Comparison of ENCODE assay signal across 24 cellular contexts in the genomic region with DNA sequence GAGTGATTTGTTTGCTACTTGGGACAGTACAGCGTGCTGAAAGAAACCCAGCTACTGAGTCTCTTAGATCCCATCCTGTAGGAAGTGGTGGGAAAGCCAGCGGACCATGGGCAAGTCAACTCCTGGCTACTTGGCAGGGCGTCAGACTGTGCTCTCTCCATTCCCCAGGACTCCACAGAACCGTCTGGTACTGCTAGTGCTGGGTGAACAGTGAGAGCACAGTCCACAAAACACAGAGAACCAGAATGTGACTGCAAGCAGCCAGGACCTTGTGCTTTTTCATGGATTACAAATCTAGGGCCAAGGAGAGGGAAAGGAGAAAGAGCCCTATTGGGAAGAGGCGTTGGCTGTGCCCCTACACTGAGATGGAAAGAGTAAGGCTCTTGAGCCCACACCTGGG. TPM values are rescaled to one million over a fixed set of nuclear protein-coding genes. Genes with fewer than 3 reads are reported as not detected.
DNase-seq lines count a peak whose midpoint lies in the region; ATAC-seq, FAIRE-seq and TF ChIP-seq lines count a peak whose summit lies in the region.
"Had no signal": no experiment of that assay in that cellular context is flagged by ENCODE, and none has a peak within 500 bp of the region (broad histone marks: within the 10 kb centered on the region; RNA-seq: fewer than 3 reads in every experiment).

No MANE protein-coding gene starts in this region.

- in situ Hi-C loops in HepG2 (cut with HindIII; ENCODE audit: extremely low pct_ligation_motif_present, low pct_unique_long_range_greater_than_20kb), result no loop called here

- CTCF ChIA-PET in HepG2 (lab: Yijun Ruan, JAX; ENCODE audit: low intra/inter-chr PET ratio, low total read pairs), result no interaction called here

- H3K9me3 ChIP-seq in DND-41 (ENCODE audit: insufficient read depth, low read length, severe bottlenecking), result no peaks in the 10 kb centered on the region
- H3K9me3 ChIP-seq in T-helper 17 cell (ENCODE audit: control insufficient read depth, low read length, poor library complexity, severe bottlenecking), result no peaks in the 10 kb centered on the region
- no peaks in the 10 kb centered on the region for H3K9me3 ChIP-seq in HepG2 (ENCODE audit: low read length)
- H3K9me3 ChIP-seq in left lung, result no peaks in the 10 kb centered on the region
- H3K9me3 ChIP-seq: spleen, uterus had no signal

- ATAC-seq in DND-41 (ENCODE audit: insufficient read depth, low read depth) (0 out of 3 replicates have a peak, but pooled peaks have one; percentile 13), T-helper 17 cell (no peak), HepG2 (peak; percentile 42), GM18861 (IDR thresholded peaks at IDR 0.05; ENCODE audit: unreplicated experiment) (no peak), left lung (no peak)
- ATAC-seq in stimulated activated memory B cell treated with anti-CD40 and anti-IgM and Interleukin-4, amounts not matched to agents 10 μg/mL and 1 μg/mL and 100 μg/mL, for 72 hours, result no peak
- ATAC-seq: stimulated activated effector memory CD8-positive, alpha-beta T cell treated with anti-CD3 and anti-CD28 coated beads, Interleukin-12 subunit alpha, Interleukin-12 subunit beta, amount 100 ng/mL, for 72 hours had no signal

- TF ChIP-seq CTCF in DND-41 (IDR thresholded peaks at IDR 0.05; ENCODE audit: borderline replicate concordance, extremely low read depth, low read length, poor library complexity, severe bottlenecking), result no peak
- TF ChIP-seq CTCF in HepG2 (CRISPR knock-in tag; IDR thresholded peaks at IDR 0.05), result no peak
- TF ChIP-seq CTCF in left lung (IDR thresholded peaks at IDR 0.05), result no peak
- no peak for TF ChIP-seq CTCF in GM20000 (IDR thresholded peaks at IDR 0.05; ENCODE audit: extremely low read depth, missing control alignments)

- BruUV-seq in HepG2 (replicated peaks; lab: Mats Ljungman, UMichigan), result no TSS peak

- H3K9ac ChIP-seq in DND-41 (ENCODE audit: low read depth, low read length), result no peak overlapping the region
- H3K9ac ChIP-seq in HepG2 (ENCODE audit: insufficient read depth, low read depth, low read length), result no peak overlapping the region
- H3K9ac ChIP-seq: parathyroid adenoma had no signal

- H3K4me1 Mint-ChIP-seq in T-helper 17 cell, result peaks cover 19% of the 10 kb centered on the region
- H3K4me1 Mint-ChIP-seq in stimulated activated memory B cell treated with anti-CD40 and anti-IgM and Interleukin-4, amounts not matched to agents 10 μg/mL and 1 μg/mL and 100 μg/mL, for 72 hours, result peaks cover 41% of the 10 kb centered on the region

- 64% methylated on average over 5 of the region's 5 CpGs for WGBS in HepG2 (ENCODE audit: low lambda C conversion rate)

- H3K9me3 Mint-ChIP-seq in stimulated activated memory B cell treated with anti-CD40 and anti-IgM and Interleukin-4, amounts not matched to agents 10 μg/mL and 1 μg/mL and 100 μg/mL, for 72 hours, result no peaks in the 10 kb centered on the region
- H3K9me3 Mint-ChIP-seq: activated CD4-positive, alpha-beta T cell treated with anti-CD3 and anti-CD28 coated beads, Interleukin-2, amount 10 ng/mL, durations not matched to agents 24 days and 14 days; activated naive CD8-positive, alpha-beta T cell treated with anti-CD3 and anti-CD28 coated beads, Interleukin-2, amount 10 ng/mL, durations not matched to agents 7 days and 5 days; H9; stimulated activated effector memory CD8-positive, alpha-beta T cell treated with anti-CD3 and anti-CD28 coated beads, Interleukin-12 subunit alpha, Interleukin-12 subunit beta, amount 100 ng/mL, for 72 hours had no signal

- no peak for TF ChIP-seq RAD21 in HepG2 (CRISPR knock-in tag; IDR thresholded peaks at IDR 0.05)

- no peaks in the 10 kb centered on the region; the same call in 1 of the 2 replicates for H3K36me3 ChIP-seq in DND-41 (ENCODE audit: insufficient read depth, low read length)
- H3K36me3 ChIP-seq in HepG2 (replicated peaks in 1 of 2; ENCODE audit: control insufficient read depth in 1 of 2, insufficient read depth in 2 of 2, low read length in 2 of 2), result no peaks in the 10 kb centered on the region
- no peaks in the 10 kb centered on the region for H3K36me3 ChIP-seq in left lung
- H3K36me3 ChIP-seq: uterus had no signal

- no peaks in the 10 kb centered on the region for H3K36me3 Mint-ChIP-seq in T-helper 17 cell (ENCODE audit: low read depth)
- H3K36me3 Mint-ChIP-seq in stimulated activated memory B cell treated with anti-CD40 and anti-IgM and Interleukin-4, amounts not matched to agents 10 μg/mL and 1 μg/mL and 100 μg/mL, for 72 hours, result peaks cover 33% of the 10 kb centered on the region
- H3K36me3 Mint-ChIP-seq: activated naive CD8-positive, alpha-beta T cell treated with anti-CD3 and anti-CD28 coated beads, Interleukin-2, amount 10 ng/mL, durations not matched to agents 7 days and 5 days had no signal

- H3K4me3 ChIP-seq in DND-41 (ENCODE audit: low read depth in 1 of 2, low read length in 2 of 2) (no peak overlapping the region), HepG2 (replicated peaks in 1 of 3; ENCODE audit: insufficient read depth in 1 of 3, low read depth in 2 of 3, low read length in 3 of 3) (no peak overlapping the region), left lung (no peak overlapping the region)
- H3K4me3 ChIP-seq: spleen, uterus had no signal

- H3K4me2 ChIP-seq in DND-41 (ENCODE audit: insufficient read depth, low read length) (no peak overlapping the region), HepG2 (ENCODE audit: low read depth, low read length) (no peak overlapping the region; the same call in 1 of the 2 replicates)

- H4K20me1 ChIP-seq in DND-41 (ENCODE audit: insufficient read depth, low read length) (peaks cover 57% of the 10 kb centered on the region), HepG2 (ENCODE audit: insufficient read depth, low read length) (no peaks in the 10 kb centered on the region)

- H3K27me3 Mint-ChIP-seq in T-helper 17 cell, result no peaks in the 10 kb centered on the region
- H3K27me3 Mint-ChIP-seq in stimulated activated memory B cell treated with anti-CD40 and anti-IgM and Interleukin-4, amounts not matched to agents 10 μg/mL and 1 μg/mL and 100 μg/mL, for 72 hours, result no peaks in the 10 kb centered on the region

- H3K79me2 ChIP-seq in DND-41 (ENCODE audit: insufficient read depth, low read length), result peaks cover 91% of the 10 kb centered on the region
- peaks cover 35% of the 10 kb centered on the region for H3K79me2 ChIP-seq in HepG2 (ENCODE audit: insufficient read depth, low read length)
- H3K79me2 ChIP-seq: parathyroid adenoma had no signal

- H3K27me3 ChIP-seq in DND-41 (ENCODE audit: insufficient read depth, low read length, poor library complexity) (no peaks in the 10 kb centered on the region), HepG2 (ENCODE audit: control insufficient read depth in 1 of 2, insufficient read depth in 2 of 2, low read length in 2 of 2) (no peaks in the 10 kb centered on the region), left lung (no peaks in the 10 kb centered on the region)
- H3K27me3 ChIP-seq: spleen, uterus had no signal

- POLR2A ChIA-PET in HepG2 (lab: Yijun Ruan, JAX), result interaction anchor here (2.3 kb wide), 1 partner anchor 13 kb away, joined by 7 read pairs; no protein-coding TSS in a partner anchor

- intact Hi-C loops in HepG2 (cut with micrococcal nuclease; ENCODE audit: unreplicated experiment), result no loop called here
- intact Hi-C loops in left lung (cut with DNase I), result no loop called here

- DNase-seq in DND-41 (no peak), T-helper 17 cell (no peak), HepG2 (ENCODE audit: low spot score) (no peak), left lung (no peak), GM20000 (ENCODE audit: low spot score) (no peak)
- DNase-seq: activated CD4-positive, alpha-beta T cell treated with anti-CD3 and anti-CD28 coated beads, Interleukin-2, amount 10 ng/mL, durations not matched to agents 24 days and 14 days; activated effector memory CD4-positive, alpha-beta T cell treated with anti-CD3 and anti-CD28 coated beads, Interleukin-2, amount 50 U/mL, for 16 hours; activated naive CD8-positive, alpha-beta T cell treated with anti-CD3 and anti-CD28 coated beads, Interleukin-2, amount 10 ng/mL, durations not matched to agents 7 days and 5 days; activated T-cell treated with anti-CD3 and anti-CD28 coated beads, Interleukin-2, amount 50 U/mL, for 1 hour; central memory CD4-positive, alpha-beta T cell; DMS153; H9; right cardiac atrium; SHP77 treated with DMSO at 0.1 percent for 48 hours; spleen; stimulated activated CD4-positive, alpha-beta T cell treated with anti-CD3 and anti-CD28 coated beads, Interleukin-2, amount 100 ng/mL, for 48 hours; T1000; uterus had no signal

- H3K4me3 Mint-ChIP-seq in T-helper 17 cell, result no peak overlapping the region
- no peak overlapping the region for H3K4me3 Mint-ChIP-seq in stimulated activated memory B cell treated with anti-CD40 and anti-IgM and Interleukin-4, amounts not matched to agents 10 μg/mL and 1 μg/mL and 100 μg/mL, for 72 hours
- H3K4me3 Mint-ChIP-seq: activated CD4-positive, alpha-beta T cell treated with anti-CD3 and anti-CD28 coated beads, Interleukin-2, amount 10 ng/mL, durations not matched to agents 24 days and 14 days; activated naive CD8-positive, alpha-beta T cell treated with anti-CD3 and anti-CD28 coated beads, Interleukin-2, amount 10 ng/mL, durations not matched to agents 7 days and 5 days; H9; stimulated activated effector memory CD8-positive, alpha-beta T cell treated with anti-CD3 and anti-CD28 coated beads, Interleukin-12 subunit alpha, Interleukin-12 subunit beta, amount 100 ng/mL, for 72 hours had no signal

- H2AFZ ChIP-seq in DND-41 (ENCODE audit: low read depth, low read length) (no peak overlapping the region), HepG2 (ENCODE audit: low read length) (no peak overlapping the region)
- H2AFZ ChIP-seq: parathyroid adenoma had no signal

- TF ChIP-seq EP300 in HepG2 (IDR thresholded peaks at IDR 0.05; ENCODE audit: low read depth in 2 of 2, low read length in 2 of 2) (no peak), HepG2 (CRISPR knock-in tag; IDR thresholded peaks at IDR 0.05; ENCODE audit: borderline replicate concordance) (no peak)

- FAIRE-seq in HepG2 (lab: Jason Lieb, UNC), result peak; percentile 28
- FAIRE-seq: astrocyte, islet of Langerhans had no signal

- TF ChIP-seq POLR2A in HepG2 (IDR thresholded peaks at IDR 0.05; ENCODE audit: insufficient read depth in 1 of 2, low read depth in 2 of 2, low read length in 2 of 2), result no peak

- H3K27ac ChIP-seq in DND-41 (ENCODE audit: low read length) (no peak overlapping the region), HepG2 (ENCODE audit: extremely low read length, insufficient read depth, low read length) (peak overlapping the region; percentile 31), left lung (no peak overlapping the region)
- H3K27ac ChIP-seq: parathyroid adenoma, spleen, uterus had no signal

- H3K4me1 ChIP-seq in DND-41 (ENCODE audit: insufficient read depth, low read length) (no peaks in the 10 kb centered on the region; the same call in 1 of the 2 replicates), HepG2 (ENCODE audit: insufficient read depth, low read length) (peaks cover 61% of the 10 kb centered on the region), left lung (peaks cover 0 to 43% of the 10 kb centered on the region in 2 donors)
- H3K4me1 ChIP-seq: parathyroid adenoma, uterus had no signal

- H3K27ac Mint-ChIP-seq in T-helper 17 cell, result peak overlapping the region; percentile 72
- H3K27ac Mint-ChIP-seq in stimulated activated memory B cell treated with anti-CD40 and anti-IgM and Interleukin-4, amounts not matched to agents 10 μg/mL and 1 μg/mL and 100 μg/mL, for 72 hours, result peak overlapping the region; percentile 14
- H3K27ac Mint-ChIP-seq: activated CD4-positive, alpha-beta T cell treated with anti-CD3 and anti-CD28 coated beads, Interleukin-2, amount 10 ng/mL, durations not matched to agents 24 days and 14 days; activated naive CD8-positive, alpha-beta T cell treated with anti-CD3 and anti-CD28 coated beads, Interleukin-2, amount 10 ng/mL, durations not matched to agents 7 days and 5 days; H9; stimulated activated effector memory CD8-positive, alpha-beta T cell treated with anti-CD3 and anti-CD28 coated beads, Interleukin-12 subunit alpha, Interleukin-12 subunit beta, amount 100 ng/mL, for 72 hours had no signal

RNA-seq across cellular contexts. Expression of a gene that starts 10.2 kb away (rescaled TPM):
- total RNA-seq in T-helper 17 cell, result 10 to 100 TPM; 18.3 to 24.2 TPM
- 47.6 and 51.7 TPM in 2 replicates for total RNA-seq in HepG2 (2016; rRNA removed; fragmentation: Illumina TruSeq; extraction: Trizol)
- 16.5 and 25.0 TPM in 2 replicates for total RNA-seq in HepG2 (2016; cell fraction: cytosol; rRNA removed; fragmentation: Illumina TruSeq; extraction: Trizol; ENCODE audit: low read depth)
- 48.2 and 51.2 TPM in 2 replicates for total RNA-seq in HepG2 (2016; cell fraction: insoluble cytoplasmic fraction; rRNA removed; fragmentation: Illumina TruSeq; extraction: Trizol)
- total RNA-seq in HepG2 (2016; cell fraction: membrane; rRNA removed; fragmentation: Illumina TruSeq; extraction: Trizol), result 24.9 and 33.2 TPM in 2 replicates
- total RNA-seq in HepG2 (2016; cell fraction: nucleus; rRNA removed; fragmentation: Illumina TruSeq; extraction: Trizol), result 27.0 and 29.0 TPM in 2 replicates
- polyA plus RNA-seq in HepG2 (2011; rRNA removed), result 35.3 and 44.7 TPM in 2 replicates
- polyA plus RNA-seq in HepG2 (2011; cell fraction: cytosol; rRNA removed), result 51.3 and 78.1 TPM in 2 replicates
- 37.6 and 38.4 TPM in 2 replicates for polyA plus RNA-seq in HepG2 (2011; cell fraction: nucleus; rRNA removed)
- polyA plus RNA-seq in HepG2 (2012), result 16.2 and 31.9 TPM in 2 replicates
- 22.8 and 28.7 TPM in 2 replicates for polyA plus RNA-seq in HepG2 (2016; cell fraction: cytosol; fragmentation: Illumina TruSeq; extraction: Trizol; ENCODE audit: low read depth)
- polyA plus RNA-seq in HepG2 (2016; cell fraction: insoluble cytoplasmic fraction; fragmentation: Illumina TruSeq; extraction: Trizol; ENCODE audit: low read depth), result 39.0 and 42.7 TPM in 2 replicates
- 26.7 and 27.3 TPM in 2 replicates for polyA plus RNA-seq in HepG2 (2016; cell fraction: membrane; fragmentation: Illumina TruSeq; extraction: Trizol; ENCODE audit: low read depth)
- 47.0 TPM in 2 replicates for polyA plus RNA-seq in HepG2 (2016; cell fraction: nucleus; fragmentation: Illumina TruSeq; extraction: Trizol; ENCODE audit: insufficient read depth, low read depth)
- 35.1 and 45.0 TPM in 2 replicates for polyA minus RNA-seq in HepG2 (2011; rRNA and poly(A)+ RNA removed; ENCODE audit: low replicate concordance)
- 15.2 and 16.8 TPM in 2 replicates for polyA minus RNA-seq in HepG2 (2011; cell fraction: cytosol; rRNA and poly(A)+ RNA removed)
- polyA minus RNA-seq in HepG2 (2011; cell fraction: nucleus; rRNA and poly(A)+ RNA removed), result 4.4 and 8.2 TPM in 2 replicates
- 10 to 100 TPM; 26.6 to 33.5 TPM for total RNA-seq in left lung

Comparison
In these comparisons a context has a peak if more than half of its experiments do, and no peak if none do; other contexts are left out.
1. ATAC-seq: peak in DND-41 (single experiment) and HepG2 (single experiment); none in T-helper 17 cell (single experiment), stimulated activated memory B cell treated with anti-CD40 and anti-IgM and Interleukin-4, amounts not matched to agents 10 μg/mL and 1 μg/mL and 100 μg/mL, for 72 hours (single experiment), GM18861 (single experiment) and left lung (single experiment).